In genomic region chr3:128040660-128041059, GRCh38 we compare ENCODE assay signal across 21 cellular contexts.
"Had no signal": no experiment of that assay in that cellular context is flagged by ENCODE, and none has a peak within 500 bp of the region (broad histone marks: within the 10 kb centered on the region; RNA-seq: fewer than 3 reads in every experiment).

No MANE protein-coding gene starts in this region.

- H3K9me3 ChIP-seq: gastrocnemius medialis, lower lobe of right lung, ovary, psoas muscle, right lobe of liver, thoracic aorta, tibial nerve, upper lobe of left lung had no signal

- ATAC-seq: esophagus mucosa; gastrocnemius medialis; left ventricle myocardium superior; lower lobe of right lung; natural killer cell; psoas muscle; right lobe of liver; stimulated activated naive B cell treated with anti-CD40 and anti-IgM and Interleukin-4, amounts not matched to agents 10 μg/mL and 1 μg/mL and 100 μg/mL, for 72 hours had no signal

- H3K4me3 ChIP-seq: gastrocnemius medialis, lower lobe of right lung, ovary, psoas muscle, right lobe of liver, thoracic aorta, tibial nerve, upper lobe of left lung had no signal

- H3K27ac ChIP-seq: epithelial cell of prostate, gastrocnemius medialis, lower lobe of right lung, ovary, psoas muscle, right lobe of liver, thoracic aorta, tibial nerve, upper lobe of left lung had no signal

- H3K4me1 ChIP-seq: gastrocnemius medialis, lower lobe of right lung, psoas muscle, tibial nerve, upper lobe of left lung had no signal

- H3K27me3 ChIP-seq: gastrocnemius medialis, ovary, right lobe of liver, tibial nerve, upper lobe of left lung had no signal

- H3K36me3 ChIP-seq: gastrocnemius medialis, lower lobe of right lung, ovary, right lobe of liver, thoracic aorta, tibial nerve, upper lobe of left lung had no signal

- DNase-seq: effector CD8-positive, alpha-beta T cell; endodermal cell; foreskin fibroblast; gastrocnemius medialis; head of caudate nucleus; left ventricle myocardium superior; lower lobe of right lung; natural killer cell; occipital lobe; ovary; psoas muscle; right lobe of liver; small intestine; stimulated activated CD4-positive, alpha-beta T cell treated with anti-CD3 and anti-CD28 coated beads, Interleukin-15, amount 100 ng/mL, for 24 hours; stimulated activated CD4-positive, alpha-beta T cell treated with anti-CD3 and anti-CD28 coated beads, Interleukin-2, amount 100 ng/mL, for 48 hours; stimulated activated naive B cell treated with anti-CD40 and anti-IgM and Interleukin-4, amounts not matched to agents 10 μg/mL and 1 μg/mL and 100 μg/mL, for 72 hours; upper lobe of left lung had no signal
